20 cellular contexts compared by ENCODE assay signal in the genomic region with DNA sequence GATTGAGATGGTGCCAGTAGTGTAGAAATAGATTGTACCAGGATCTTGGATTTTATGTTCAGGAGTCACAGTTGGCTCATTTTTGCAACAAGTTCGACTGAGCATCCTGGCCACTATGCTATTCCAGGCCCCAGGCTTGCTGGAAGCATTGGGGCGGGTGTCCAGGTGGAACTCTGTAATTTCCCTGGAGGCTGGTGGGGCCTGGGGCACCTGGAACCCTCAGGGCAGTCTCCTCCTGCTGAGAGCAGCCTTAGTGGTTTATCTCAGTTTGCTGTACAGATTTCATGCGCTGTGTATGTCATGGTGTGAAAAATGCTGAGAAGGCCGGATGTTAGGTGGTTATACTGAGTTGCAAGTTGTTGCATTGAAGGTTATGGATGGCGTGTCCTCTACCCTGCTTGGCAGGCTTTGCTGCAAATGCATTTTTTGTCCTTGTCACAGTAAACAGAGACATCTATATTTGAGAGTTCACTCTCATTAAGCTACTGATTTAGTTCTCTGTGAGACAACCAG.
DNase-seq lines count a peak whose midpoint lies in the region; ATAC-seq, FAIRE-seq and TF ChIP-seq lines count a peak whose summit lies in the region.
"Had no signal": no experiment of that assay in that cellular context is flagged by ENCODE, and none has a peak within 500 bp of the region (broad histone marks: within the 10 kb centered on the region; RNA-seq: fewer than 3 reads in every experiment).

No MANE protein-coding gene starts in this region.

- no peaks in the 10 kb centered on the region for H3K27me3 ChIP-seq in K562 (ENCODE audit: control insufficient read depth in 2 of 2, insufficient read depth in 2 of 2, low read length in 2 of 2)
- no peaks in the 10 kb centered on the region for H3K27me3 ChIP-seq in left lung
- H3K27me3 ChIP-seq: Peyer's patch, SJCRH30 had no signal

- peaks cover 11% of the 10 kb centered on the region for H3K27me3 Mint-ChIP-seq in activated CD8-positive, alpha-beta memory T cell treated with anti-CD3 and anti-CD28 coated beads, Interleukin-2, amount 10 ng/mL, durations not matched to agents 7 days and 5 days
- H3K27me3 Mint-ChIP-seq in natural killer cell treated with Interleukin-12 subunit alpha and Interleukin-12 subunit beta and Interleukin-15 and Interleukin-18, amount 100 ng/mL, for 72 hours = peaks cover 0 to 7% of the 10 kb centered on the region in 2 donors

- TF ChIP-seq RAD21 in K562 (CRISPR knock-in tag; conservative IDR thresholded peaks at IDR 0.05 in 1 of 2, IDR thresholded peaks at IDR 0.05 in 1 of 2) = no peak

- no peaks in the 10 kb centered on the region for H3K36me3 Mint-ChIP-seq in activated CD8-positive, alpha-beta memory T cell treated with anti-CD3 and anti-CD28 coated beads, Interleukin-2, amount 10 ng/mL, durations not matched to agents 7 days and 5 days
- no peaks in the 10 kb centered on the region for H3K36me3 Mint-ChIP-seq in natural killer cell treated with Interleukin-12 subunit alpha and Interleukin-12 subunit beta and Interleukin-15 and Interleukin-18, amount 100 ng/mL, for 72 hours
- H3K36me3 Mint-ChIP-seq: CD14-positive monocyte, T-cell had no signal

- no peaks in the 10 kb centered on the region for H4K20me1 ChIP-seq in K562 (replicated peaks; ENCODE audit: control insufficient read depth, insufficient read depth, low read length)

- WGBS in K562 (ENCODE audit: insufficient coverage, low coverage, missing lambda C conversion rate) = 77% methylated on average over 5 of the region's 5 CpGs

- CTCF ChIA-PET in activated CD8-positive, alpha-beta memory T cell treated with anti-CD3 and anti-CD28 coated beads, Interleukin-2, amount 10 ng/mL, durations not matched to agents 7 days and 5 days (lab: Charles Lee) = no interaction called here
- CTCF ChIA-PET in K562 (lab: Yijun Ruan, JAX; ENCODE audit: low intra/inter-chr PET ratio) = no interaction called here

- no peak for FAIRE-seq in K562 (lab: Jason Lieb, UNC)
- FAIRE-seq: A204.1 had no signal

- H3K4me1 ChIP-seq in K562 (replicated peaks in 1 of 2; ENCODE audit: control insufficient read depth in 2 of 2, insufficient read depth in 2 of 2, low read length in 2 of 2) (peaks cover 2 to 48% of the 10 kb centered on the region in 2 experiments; a peak in 4 of 5 replicates), left lung (peaks cover 0 to 9% of the 10 kb centered on the region in 2 donors)
- H3K4me1 ChIP-seq: Peyer's patch, SJCRH30 had no signal

- H3K9me3 ChIP-seq in K562 (replicated peaks; ENCODE audit: control insufficient read depth, insufficient read depth, low read depth, low read length) = no peaks in the 10 kb centered on the region
- H3K9me3 ChIP-seq in left lung = no peaks in the 10 kb centered on the region
- H3K9me3 ChIP-seq: HAP-1, Peyer's patch, SJCRH30 had no signal

- TF ChIP-seq EP300 in K562 (IDR thresholded peaks at IDR 0.05; ENCODE audit: low read length) = no peak

- intact Hi-C loops in K562 (cut with micrococcal nuclease) = no loop called here
- intact Hi-C loops in left lung (cut with DNase I) = no loop called here

- H3K36me3 ChIP-seq in K562 (ENCODE audit: control insufficient read depth, insufficient read depth, low read length) = no peaks in the 10 kb centered on the region
- no peaks in the 10 kb centered on the region for H3K36me3 ChIP-seq in left lung
- H3K36me3 ChIP-seq: HAP-1, Peyer's patch, SJCRH30 had no signal

- DNase-seq in activated CD8-positive, alpha-beta memory T cell treated with anti-CD3 and anti-CD28 coated beads, Interleukin-2, amount 10 ng/mL, durations not matched to agents 7 days and 5 days = peak; percentile 42
- DNase-seq in activated CD8-positive, alpha-beta memory T cell treated with anti-CD3 and anti-CD28 coated beads for 24 hours = no peak
- DNase-seq in K562 (ENCODE audit: extremely low read depth in 1 of 4, low spot score in 3 of 4) = no peak
- peak; percentile 64 for DNase-seq in natural killer cell treated with Interleukin-12 subunit alpha and Interleukin-12 subunit beta and Interleukin-15 and Interleukin-18, amount 100 ng/mL, for 72 hours (ENCODE audit: low spot score)
- DNase-seq in left lung = no peak
- no peak for DNase-seq in AG08395 (ENCODE audit: low spot score)
- no peak for DNase-seq in activated naive CD4-positive, alpha-beta T cell (lab: John Stamatoyannopoulos, UW)
- DNase-seq: DMS79, MV-4-11, NCI-H1105 treated with DMSO at 0.1 percent for 48 hours, NCI-H187 treated with DMSO at 0.1 percent for 48 hours, NCI-H69, Peyer's patch, SJCRH30 had no signal

- no peak for TF ChIP-seq POLR2A in K562 (conservative IDR thresholded peaks at IDR 0.05)

- H3K4me2 ChIP-seq in K562 (ENCODE audit: insufficient read depth, low read length) = no peak overlapping the region
- H3K4me2 ChIP-seq: KMS-11 had no signal

- H3K79me2 ChIP-seq in K562 (ENCODE audit: control insufficient read depth, insufficient read depth, low read length) = no peaks in the 10 kb centered on the region

- peaks cover 15% of the 10 kb centered on the region for H3K4me1 Mint-ChIP-seq in activated CD8-positive, alpha-beta memory T cell treated with anti-CD3 and anti-CD28 coated beads, Interleukin-2, amount 10 ng/mL, durations not matched to agents 7 days and 5 days
- H3K4me1 Mint-ChIP-seq in natural killer cell treated with Interleukin-12 subunit alpha and Interleukin-12 subunit beta and Interleukin-15 and Interleukin-18, amount 100 ng/mL, for 72 hours (ENCODE audit: low read depth in 2 of 2) = peaks cover 26 to 42% of the 10 kb centered on the region in 2 donors

- no peak overlapping the region for H3K4me3 Mint-ChIP-seq in activated CD8-positive, alpha-beta memory T cell treated with anti-CD3 and anti-CD28 coated beads, Interleukin-2, amount 10 ng/mL, durations not matched to agents 7 days and 5 days
- H3K4me3 Mint-ChIP-seq in natural killer cell treated with Interleukin-12 subunit alpha and Interleukin-12 subunit beta and Interleukin-15 and Interleukin-18, amount 100 ng/mL, for 72 hours = peak overlapping the region; percentile 46
- H3K4me3 Mint-ChIP-seq: B cell, CD14-positive monocyte, T-cell had no signal

- POLR2A ChIA-PET in K562 (lab: Yijun Ruan, JAX) = interaction anchor here (0.9 kb wide), 1 partner anchor 32 kb away, joined by 3 read pairs; no protein-coding TSS in a partner anchor

- ATAC-seq in activated CD8-positive, alpha-beta memory T cell treated with anti-CD3 and anti-CD28 coated beads, Interleukin-2, amount 10 ng/mL, durations not matched to agents 7 days and 5 days = peak; percentile 67
- ATAC-seq in K562 (no peak), left lung (no peak)
- ATAC-seq in natural killer cell treated with Interleukin-12 subunit alpha and Interleukin-12 subunit beta and Interleukin-15 and Interleukin-18, amount 100 ng/mL, for 72 hours = peak; percentile 88 to 94

- H3K9me1 ChIP-seq in K562 (ENCODE audit: control insufficient read depth, insufficient read depth, low read length) = no peaks in the 10 kb centered on the region

- H3K27ac ChIP-seq in K562 (ENCODE audit: extremely low read depth, low read depth, low read length) (no peak overlapping the region), left lung (no peak overlapping the region)
- H3K27ac ChIP-seq: KMS-11, Peyer's patch, SJCRH30 had no signal

- in situ Hi-C loops in K562 (cut with MboI) = no loop called here

- H3K4me3 ChIP-seq in K562 (no peak overlapping the region), left lung (no peak overlapping the region)
- H3K4me3 ChIP-seq: HAP-1, Peyer's patch, SJCRH30 had no signal

- H3K9ac ChIP-seq in K562 (ENCODE audit: insufficient read depth in 1 of 2, low read depth in 2 of 2, low read length in 2 of 2) = peak overlapping the region in 1 of 2 experiments; percentile 12; a peak in 1 of 4 replicates
- H3K9ac ChIP-seq: KMS-11 had no signal

- BruUV-seq in K562 (replicated peaks; lab: Mats Ljungman, UMichigan) = no TSS peak

- TF ChIP-seq CTCF in K562 (IDR thresholded peaks at IDR 0.05 in 2 of 3, conservative IDR thresholded peaks at IDR 0.05 in 1 of 3; ENCODE audit: insufficient read depth in 2 of 3, low read depth in 1 of 3, low read length in 3 of 3) (no peak), left lung (IDR thresholded peaks at IDR 0.05) (no peak)

- H2AFZ ChIP-seq in K562 (ENCODE audit: low read depth, low read length) = no peak overlapping the region

- H3K27ac Mint-ChIP-seq in activated CD8-positive, alpha-beta memory T cell treated with anti-CD3 and anti-CD28 coated beads, Interleukin-2, amount 10 ng/mL, durations not matched to agents 7 days and 5 days = peak overlapping the region; percentile 37
- peak overlapping the region; percentile 60 to 64 for H3K27ac Mint-ChIP-seq in natural killer cell treated with Interleukin-12 subunit alpha and Interleukin-12 subunit beta and Interleukin-15 and Interleukin-18, amount 100 ng/mL, for 72 hours
- H3K27ac Mint-ChIP-seq: B cell, CD14-positive monocyte, T-cell had no signal

- H3K9me3 Mint-ChIP-seq in activated CD8-positive, alpha-beta memory T cell treated with anti-CD3 and anti-CD28 coated beads, Interleukin-2, amount 10 ng/mL, durations not matched to agents 7 days and 5 days (ENCODE audit: low read depth) = no peaks in the 10 kb centered on the region
- H3K9me3 Mint-ChIP-seq in natural killer cell treated with Interleukin-12 subunit alpha and Interleukin-12 subunit beta and Interleukin-15 and Interleukin-18, amount 100 ng/mL, for 72 hours = no peaks in the 10 kb centered on the region
- H3K9me3 Mint-ChIP-seq: T-cell had no signal

TF ChIP-seq in K562, 482 proteins besides CTCF, POLR2A, EP300 and RAD21 (continues in another document):
- TF ChIP-seq ZNF695 (CRISPR knock-in tag; IDR thresholded peaks at IDR 0.05) (no peak), RBBP5 (IDR thresholded peaks at IDR 0.05; ENCODE audit: borderline replicate concordance, insufficient read depth, low read length, poor library complexity, severe bottlenecking) (peak; percentile 4), TCF3 (CRISPR knock-in tag; IDR thresholded peaks at IDR 0.05) (no peak), ZNF316 (IDR thresholded peaks at IDR 0.05) (peak; percentile 69; the same call in 1 of the 2 replicates)

Comparison
In these comparisons a context has a peak if more than half of its experiments do, and no peak if none do; other contexts are left out.
1. DNase-seq: peak in activated CD8-positive, alpha-beta memory T cell treated with anti-CD3 and anti-CD28 coated beads, Interleukin-2, amount 10 ng/mL, durations not matched to agents 7 days and 5 days (single experiment) and natural killer cell treated with Interleukin-12 subunit alpha and Interleukin-12 subunit beta and Interleukin-15 and Interleukin-18, amount 100 ng/mL, for 72 hours (single experiment); none in activated CD8-positive, alpha-beta memory T cell treated with anti-CD3 and anti-CD28 coated beads for 24 hours (single experiment), K562 (0 of 4), left lung (0 of 2), AG08395 (single experiment) and activated naive CD4-positive, alpha-beta T cell (0 of 4).
2. ATAC-seq: peak in activated CD8-positive, alpha-beta memory T cell treated with anti-CD3 and anti-CD28 coated beads, Interleukin-2, amount 10 ng/mL, durations not matched to agents 7 days and 5 days (single experiment) and natural killer cell treated with Interleukin-12 subunit alpha and Interleukin-12 subunit beta and Interleukin-15 and Interleukin-18, amount 100 ng/mL, for 72 hours (2 of 2); none in K562 (single experiment) and left lung (single experiment).